Comparison of ENCODE assay signal across 27 cellular contexts in genomic region chr11:63910605-63911195, GRCh38. TPM values are rescaled to one million over a fixed set of nuclear protein-coding genes. Genes with fewer than 3 reads are reported as not detected.
DNase-seq lines count a peak whose midpoint lies in the region; ATAC-seq and TF ChIP-seq lines count a peak whose summit lies in the region.
"Had no signal": no experiment of that assay in that cellular context is flagged by ENCODE, and none has a peak within 500 bp of the region (broad histone marks: within the 10 kb centered on the region; RNA-seq: fewer than 3 reads in every experiment).

No MANE protein-coding gene starts in this region.

- H3K27ac Mint-ChIP-seq in endodermal cell: peak overlapping the region; percentile 77
- H3K27ac Mint-ChIP-seq: activated naive CD4-positive, alpha-beta T cell treated with anti-CD3 and anti-CD28 coated beads, Interleukin-2, amount 10 ng/mL, durations not matched to agents 7 days and 5 days; stimulated activated naive CD8-positive, alpha-beta T cell treated with anti-CD3 and anti-CD28 coated beads, Interleukin-15, Interleukin-2, amounts not matched to agents 100 ng/mL and 50 ng/mL, for 24 hours had no signal

- no peaks in the 10 kb centered on the region for H3K9me3 Mint-ChIP-seq in endodermal cell
- H3K9me3 Mint-ChIP-seq: activated naive CD4-positive, alpha-beta T cell treated with anti-CD3 and anti-CD28 coated beads, Interleukin-2, amount 10 ng/mL, durations not matched to agents 7 days and 5 days; central memory CD8-positive, alpha-beta T cell; stimulated activated naive CD8-positive, alpha-beta T cell treated with anti-CD3 and anti-CD28 coated beads, Interleukin-15, Interleukin-2, amounts not matched to agents 100 ng/mL and 50 ng/mL, for 24 hours had no signal

- H3K4me3 Mint-ChIP-seq in endodermal cell: no peak overlapping the region
- H3K4me3 Mint-ChIP-seq: activated naive CD4-positive, alpha-beta T cell treated with anti-CD3 and anti-CD28 coated beads, Interleukin-2, amount 10 ng/mL, durations not matched to agents 7 days and 5 days; central memory CD8-positive, alpha-beta T cell; stimulated activated naive CD8-positive, alpha-beta T cell treated with anti-CD3 and anti-CD28 coated beads, Interleukin-15, Interleukin-2, amounts not matched to agents 100 ng/mL and 50 ng/mL, for 24 hours had no signal

- H3K9me3 ChIP-seq in endodermal cell (ENCODE audit: control insufficient read depth, low read length) (no peaks in the 10 kb centered on the region), neutrophil (no peaks in the 10 kb centered on the region), right lobe of liver (no peaks in the 10 kb centered on the region)
- H3K9me3 ChIP-seq: lower lobe of right lung, right atrium auricular region, tibial nerve had no signal

- CTCF ChIA-PET in RWPE1 (lab: Yijun Ruan, JAX): interaction anchor here (0.6 kb wide), 1 partner anchor 18 kb away, joined by 6 read pairs; no protein-coding TSS in a partner anchor

- POLR2A ChIA-PET in RWPE1 (lab: Yijun Ruan, JAX; ENCODE audit: low non-redundant PET): no interaction called here

- H3K4me3 ChIP-seq in H7 (ENCODE audit: insufficient read depth, low read depth, low read length) (no peak overlapping the region), endodermal cell (ENCODE audit: low read length) (no peak overlapping the region), neutrophil (ENCODE audit: low read depth in 1 of 2, low read length in 1 of 2) (no peak overlapping the region), right lobe of liver (no peak overlapping the region)
- H3K4me3 ChIP-seq: GM12878, lower lobe of right lung, right atrium auricular region, tibial nerve had no signal

- TF ChIP-seq CTCF in RWPE1 (conservative IDR thresholded peaks at IDR 0.05; ENCODE audit: low read depth): no peak
- TF ChIP-seq CTCF in endodermal cell (conservative IDR thresholded peaks at IDR 0.05): no peak
- TF ChIP-seq CTCF in neutrophil (IDR thresholded peaks at IDR 0.05): no peak
- TF ChIP-seq CTCF in right lobe of liver (IDR thresholded peaks at IDR 0.05): no peak

- H3K36me3 Mint-ChIP-seq in endodermal cell (ENCODE audit: low read depth): peaks cover 22% of the 10 kb centered on the region

- H3K27me3 Mint-ChIP-seq in endodermal cell (ENCODE audit: insufficient read depth): no peaks in the 10 kb centered on the region
- H3K27me3 Mint-ChIP-seq: central memory CD8-positive, alpha-beta T cell; stimulated activated naive CD8-positive, alpha-beta T cell treated with anti-CD3 and anti-CD28 coated beads, Interleukin-15, Interleukin-2, amounts not matched to agents 100 ng/mL and 50 ng/mL, for 24 hours had no signal

- peak; percentile 83 for DNase-seq in H7
- DNase-seq in RWPE1 (ENCODE audit: low spot score): no peak
- no peak for DNase-seq in endodermal cell
- DNase-seq in NCI-H2227 treated with DMSO at 0.1 percent for 48 hours (lab: John Stamatoyannopoulos, UW): no peak
- no peak for DNase-seq in right lobe of liver
- DNase-seq in activated naive CD4-positive, alpha-beta T cell (lab: John Stamatoyannopoulos, UW): no peak
- DNase-seq: activated CD4-positive, alpha-beta T cell treated with anti-CD3 and anti-CD28 coated beads for 1 hour; activated naive CD4-positive, alpha-beta T cell treated with anti-CD3 and anti-CD28 coated beads, Interleukin-2, amount 10 ng/mL, durations not matched to agents 7 days and 5 days; activated T-cell treated with anti-CD3 and anti-CD28 coated beads, Interleukin-2, amount 50 U/mL, for 1 hour; AML-193; DMS79; effector CD4-positive, alpha-beta T cell; erythroblast; foreskin keratinocyte; hypothalamus; lower lobe of right lung; NCI-H1092 treated with DMSO at 0.1 percent for 48 hours; NCI-H2029 treated with DMSO at 0.1 percent for 48 hours; stimulated activated CD4-positive, alpha-beta T cell treated with anti-CD3 and anti-CD28 coated beads, Interleukin-12 subunit alpha, Interleukin-12 subunit beta, amount 100 ng/mL, for 4 hours; stimulated activated CD4-positive, alpha-beta T cell treated with anti-CD3 and anti-CD28 coated beads, Interleukin-4, amount 100 ng/mL, for 4 hours had no signal

- H3K27me3 ChIP-seq in H7 (ENCODE audit: control insufficient read depth, insufficient read depth, low read length) (no peaks in the 10 kb centered on the region), endodermal cell (ENCODE audit: control insufficient read depth, insufficient read depth, low read length, poor library complexity, severe bottlenecking) (no peaks in the 10 kb centered on the region), neutrophil (peaks cover 20% of the 10 kb centered on the region), right lobe of liver (no peaks in the 10 kb centered on the region)
- H3K27me3 ChIP-seq: right atrium auricular region, tibial nerve had no signal

- ATAC-seq in activated CD4-positive, CD25-positive, alpha-beta regulatory T cell treated with anti-CD3 and anti-CD28 coated beads, Interleukin-2, amount 50 U/mL, for 24 hours: no peak
- no peak for ATAC-seq in right lobe of liver
- ATAC-seq: foreskin keratinocyte, GM12878, lower lobe of right lung had no signal

- H3K4me1 ChIP-seq in endodermal cell (ENCODE audit: control insufficient read depth, insufficient read depth, low read length) (peaks cover 15% of the 10 kb centered on the region), neutrophil (ENCODE audit: control insufficient read depth in 1 of 2, insufficient read depth in 1 of 2, low read depth in 1 of 2, low read length in 1 of 2) (peaks cover 0 to 4% of the 10 kb centered on the region in 2 experiments), right lobe of liver (no peaks in the 10 kb centered on the region)
- H3K4me1 ChIP-seq: foreskin keratinocyte had no signal

- H3K4me1 Mint-ChIP-seq in endodermal cell: peaks cover 7% of the 10 kb centered on the region

- WGBS in endodermal cell (ENCODE audit: insufficient coverage in 1 of 2, insufficient read length in 1 of 2), 2 experiments: 69% methylated on average over 9 of the region's 9 CpGs; no CpG with 5 or more reads in 1 of the 2 experiments
- WGBS in right lobe of liver (ENCODE audit: insufficient coverage, low coverage, low lambda C conversion rate, missing lambda C conversion rate): 21% methylated on average over 2 of the region's 9 CpGs

- H3K36me3 ChIP-seq in H7 (replicated peaks; ENCODE audit: control insufficient read depth, insufficient read depth, low read length) (peaks cover 28% of the 10 kb centered on the region), endodermal cell (ENCODE audit: control insufficient read depth, insufficient read depth, low read length) (peaks cover 5% of the 10 kb centered on the region), neutrophil (peaks cover 57% of the 10 kb centered on the region), right lobe of liver (peaks cover 0 to 12% (median 2%) of the 10 kb centered on the region in 4 donors)

- no peak overlapping the region for H3K9ac ChIP-seq in endodermal cell (ENCODE audit: extremely low read depth, low read length, poor library complexity, severe bottlenecking)

- intact Hi-C loops in right lobe of liver (cut with DNase I): no loop called here

- peak overlapping the region; percentile 51 for H3K27ac ChIP-seq in RWPE1
- H3K27ac ChIP-seq in endodermal cell (ENCODE audit: low read depth, low read length): peak overlapping the region; percentile 79
- H3K27ac ChIP-seq in neutrophil: peak overlapping the region; percentile 5
- H3K27ac ChIP-seq in right lobe of liver: no peak overlapping the region
- H3K27ac ChIP-seq: foreskin keratinocyte, lower lobe of right lung had no signal

- no peak for TF ChIP-seq POLR2A in right lobe of liver (IDR thresholded peaks at IDR 0.05)

RNA-seq across cellular contexts. Expression of gene RCOR2, which starts 6.3 kb away (rescaled TPM):
- total RNA-seq in H7 (2014; rRNA removed; shearing (Covaris generic)): 63.5 and 66.8 TPM in 2 replicates
- total RNA-seq in endodermal cell (10 to 100 TPM; 45.0 to 51.4 TPM), right lobe of liver (under 1 TPM in 1 of 6 experiments, not detected in 5; 0.15 TPM)
- polyA plus RNA-seq in endodermal cell (2013, experiment 1 of 2): 111 TPM
- 95.2 TPM for polyA plus RNA-seq in endodermal cell (2013, experiment 2 of 2)

RNA-seq across cellular contexts. Expression of gene NAA40, which starts 28.1 kb away (rescaled TPM):
- 13.8 and 15.0 TPM in 2 replicates for total RNA-seq in H7 (2014; rRNA removed; shearing (Covaris generic))
- 10 to 100 TPM; 47.2 to 53.5 TPM for total RNA-seq in endodermal cell
- 34.7 TPM for polyA plus RNA-seq in endodermal cell (2013, experiment 1 of 2)
- 34.0 TPM for polyA plus RNA-seq in endodermal cell (2013, experiment 2 of 2)
- 1 to 10 TPM; 3.6 to 7.5 (median 4.6) TPM for total RNA-seq in right lobe of liver

Comparison
In these comparisons a context has a peak if more than half of its experiments do, and no peak if none do; other contexts are left out.
1. H3K27ac ChIP-seq: peak in RWPE1 (single experiment), endodermal cell (single experiment) and neutrophil (single experiment); none in right lobe of liver (0 of 3).
2. RNA of gene RCOR2, which starts 6.3 kb away (total RNA-seq): 63.5 to 66.8 TPM in H7 and 45.0 to 51.4 TPM in endodermal cell; 0.15 TPM in right lobe of liver; every median in the first group is over 10 times any median in the second.